ENCODE assay signal across 12 cellular contexts in the genomic region with DNA sequence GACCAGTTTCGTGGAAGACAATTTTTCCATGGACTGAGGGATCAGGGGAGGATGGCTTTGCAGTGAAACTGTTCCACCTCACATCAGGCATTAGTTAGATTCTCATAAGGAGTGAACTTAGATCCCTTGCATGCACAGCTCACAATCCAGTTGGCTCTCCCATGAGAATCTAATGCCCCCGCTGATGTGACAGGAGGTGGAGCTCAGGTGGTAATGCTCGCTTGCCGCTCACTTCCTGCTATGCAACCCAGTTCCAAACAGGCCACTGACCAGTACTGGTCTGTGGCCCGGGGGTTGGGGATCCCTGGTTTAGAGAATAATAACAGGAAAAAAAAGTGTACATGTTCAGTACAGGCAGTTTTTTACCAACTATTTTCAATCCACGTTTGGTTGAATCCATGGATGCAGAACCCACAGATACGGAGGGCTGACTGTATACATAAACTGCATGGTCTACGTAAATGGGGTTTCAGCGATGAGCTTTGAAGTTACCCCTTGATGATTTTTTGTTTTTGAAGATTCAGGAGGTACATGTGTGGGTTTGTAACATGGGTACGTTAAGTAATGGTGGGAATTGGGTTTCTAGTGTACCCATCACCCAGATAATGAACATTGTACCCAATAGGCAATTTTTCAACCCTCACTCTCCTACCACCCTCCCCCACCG. TPM values are rescaled to one million over a fixed set of nuclear protein-coding genes. Genes with fewer than 3 reads are reported as not detected.
A peak's percentile ranks its signal among the peaks of the same experiment; 100 is the strongest.
DNase-seq lines count a peak whose midpoint lies in the region; ATAC-seq and TF ChIP-seq lines count a peak whose summit lies in the region.
"Had no signal": no experiment of that assay in that cellular context is flagged by ENCODE, and none has a peak within 500 bp of the region (broad histone marks: within the 10 kb centered on the region; RNA-seq: fewer than 3 reads in every experiment).

No MANE protein-coding gene starts in this region.

- peaks cover 0 to 5% (median 0%) of the 10 kb centered on the region in 7 donors for H3K9me3 Mint-ChIP-seq in CD4-positive, CD25-positive, alpha-beta regulatory T cell
- H3K9me3 Mint-ChIP-seq in IgD-negative memory B cell (no peaks in the 10 kb centered on the region), natural killer cell (no peaks in the 10 kb centered on the region)

- peak overlapping the region; percentile 97 to 99 (median 98) for H3K27ac Mint-ChIP-seq in CD4-positive, CD25-positive, alpha-beta regulatory T cell
- peak overlapping the region; percentile 92 for H3K27ac Mint-ChIP-seq in IgD-negative memory B cell
- H3K27ac Mint-ChIP-seq in natural killer cell: peak overlapping the region; percentile 85 to 94

- ATAC-seq in CD4-positive, CD25-positive, alpha-beta regulatory T cell (ENCODE audit: low read depth in 2 of 2): peak in 1 of 2 donors; percentile 1
- peak in 1 of 3 donors; percentile 1 for ATAC-seq in natural killer cell

- no peaks in the 10 kb centered on the region for H3K27me3 ChIP-seq in CD4-positive, CD25-positive, alpha-beta regulatory T cell (ENCODE audit: control insufficient read depth, insufficient read depth, low read length)
- H3K27me3 ChIP-seq in ascending aorta: no peaks in the 10 kb centered on the region

- H3K4me3 ChIP-seq in CD4-positive, CD25-positive, alpha-beta regulatory T cell (ENCODE audit: low read depth, low read length): peak overlapping the region; percentile 74
- H3K4me3 ChIP-seq in ascending aorta: no peak overlapping the region
- H3K4me3 ChIP-seq in coronary artery: no peak overlapping the region
- H3K4me3 ChIP-seq: PC-9 had no signal

- peaks cover 99% of the 10 kb centered on the region for H3K4me1 ChIP-seq in CD4-positive, CD25-positive, alpha-beta regulatory T cell (ENCODE audit: control insufficient read depth, insufficient read depth, low read length, poor library complexity, severe bottlenecking)
- H3K4me1 ChIP-seq in ascending aorta: peaks cover 3 to 23% of the 10 kb centered on the region in 2 donors

- H3K36me3 ChIP-seq in CD4-positive, CD25-positive, alpha-beta regulatory T cell (ENCODE audit: control insufficient read depth, insufficient read depth, low read length): no peaks in the 10 kb centered on the region
- H3K36me3 ChIP-seq in ascending aorta: peaks cover 11 to 13% of the 10 kb centered on the region in 2 donors

- peak overlapping the region; percentile 98 for H3K27ac ChIP-seq in CD4-positive, CD25-positive, alpha-beta regulatory T cell (ENCODE audit: insufficient read depth, low read length, poor library complexity, severe bottlenecking)
- H3K27ac ChIP-seq in ascending aorta: peak overlapping the region; percentile 84 to 90
- H3K27ac ChIP-seq in coronary artery: peak overlapping the region in 1 of 2 donors; percentile 66
- H3K27ac ChIP-seq: PC-9 had no signal

- DNase-seq in CD4-positive, CD25-positive, alpha-beta regulatory T cell: no peak
- DNase-seq in ascending aorta (ENCODE audit: low spot score in 2 of 2): no peak
- no peak for DNase-seq in natural killer cell
- DNase-seq in coronary artery (ENCODE audit: low spot score): no peak
- no peak for DNase-seq in AG08396 (ENCODE audit: low spot score)
- no peak for DNase-seq in HT-29 (ENCODE audit: low spot score)
- DNase-seq in NCI-H2107 treated with DMSO at 0.1 percent for 48 hours (lab: John Stamatoyannopoulos, UW; ENCODE audit: unreplicated experiment): no peak
- DNase-seq: islet precursor cell, NCI-H2107, posterior cingulate gyrus had no signal

- H3K4me1 Mint-ChIP-seq in CD4-positive, CD25-positive, alpha-beta regulatory T cell: peaks cover 32 to 91% (median 68%) of the 10 kb centered on the region in 4 donors
- H3K4me1 Mint-ChIP-seq in IgD-negative memory B cell (peaks cover 37 to 55% (median 47%) of the 10 kb centered on the region in 3 donors), natural killer cell (peaks cover 60 to 63% of the 10 kb centered on the region in 2 donors)

- H3K27me3 Mint-ChIP-seq in CD4-positive, CD25-positive, alpha-beta regulatory T cell: no peaks in the 10 kb centered on the region
- H3K27me3 Mint-ChIP-seq in IgD-negative memory B cell (no peaks in the 10 kb centered on the region), natural killer cell (ENCODE audit: low read depth in 2 of 2) (no peaks in the 10 kb centered on the region)

- no peak for TF ChIP-seq CTCF in ascending aorta (IDR thresholded peaks at IDR 0.05)
- TF ChIP-seq CTCF in natural killer cell (IDR thresholded peaks at IDR 0.05): no peak
- TF ChIP-seq CTCF in coronary artery (IDR thresholded peaks at IDR 0.05): no peak

- H3K4me3 Mint-ChIP-seq in CD4-positive, CD25-positive, alpha-beta regulatory T cell: peak overlapping the region; percentile 80 to 93 (median 82)
- peak overlapping the region in 2 of 4 donors; percentile 60 to 77 for H3K4me3 Mint-ChIP-seq in IgD-negative memory B cell
- peak overlapping the region; percentile 81 for H3K4me3 Mint-ChIP-seq in natural killer cell

- no peaks in the 10 kb centered on the region for H3K9me3 ChIP-seq in CD4-positive, CD25-positive, alpha-beta regulatory T cell (ENCODE audit: control insufficient read depth in 2 of 2, low read length in 2 of 2)
- no peaks in the 10 kb centered on the region for H3K9me3 ChIP-seq in ascending aorta

- peaks cover 15% of the 10 kb centered on the region for H3K36me3 Mint-ChIP-seq in CD4-positive, CD25-positive, alpha-beta regulatory T cell
- H3K36me3 Mint-ChIP-seq in IgD-negative memory B cell: peaks cover 5% of the 10 kb centered on the region
- H3K36me3 Mint-ChIP-seq in natural killer cell: no peaks in the 10 kb centered on the region

- intact Hi-C loops in ascending aorta (cut with DNase I): no loop called here
- intact Hi-C loops in natural killer cell (cut with micrococcal nuclease): loop anchor here (1.0 to 10.0 kb wide), 5 partner anchors 8 to 346 kb away; partner anchors contain the start of genes MYO1G, OGDH and ZMIZ2

RNA-seq across cellular contexts. Expression of gene OGDH, which starts 24.5 kb away (rescaled TPM):
- total RNA-seq in CD4-positive, CD25-positive, alpha-beta regulatory T cell: 157 TPM
- polyA plus RNA-seq in CD4-positive, CD25-positive, alpha-beta regulatory T cell: 100 to 1,000 TPM in 1 of 4 donors, 10 to 100 TPM in 3; 56.4 to 102 (median 72.8) TPM
- 26.6 TPM for polyA plus RNA-seq in IgD-negative memory B cell
- 117 TPM for total RNA-seq in ascending aorta
- total RNA-seq in natural killer cell: 10 to 100 TPM; 69.2 to 86.7 (median 81.4) TPM
- total RNA-seq in HT-29 (2014; rRNA removed; shearing (Covaris generic)): 72.0 and 81.6 TPM in 2 replicates

RNA-seq across cellular contexts. Expression of gene TMED4, which starts 48.9 kb away (rescaled TPM):
- 97.5 TPM for total RNA-seq in CD4-positive, CD25-positive, alpha-beta regulatory T cell
- polyA plus RNA-seq in CD4-positive, CD25-positive, alpha-beta regulatory T cell: 10 to 100 TPM; 67.6 to 85.4 (median 74.9) TPM
- polyA plus RNA-seq in IgD-negative memory B cell: 59.9 TPM
- 69.1 TPM for total RNA-seq in ascending aorta
- 100 to 1,000 TPM in 1 of 3 donors, 10 to 100 TPM in 2; 93.1 to 101 (median 94.1) TPM for total RNA-seq in natural killer cell
- 119 and 134 TPM in 2 replicates for total RNA-seq in HT-29 (2014; rRNA removed; shearing (Covaris generic))

RNA-seq across cellular contexts. Expression of gene DDX56, which starts 57.2 kb away (rescaled TPM):
- total RNA-seq in CD4-positive, CD25-positive, alpha-beta regulatory T cell: 108 TPM
- 10 to 100 TPM; 42.3 to 55.1 (median 46.4) TPM for polyA plus RNA-seq in CD4-positive, CD25-positive, alpha-beta regulatory T cell
- 52.0 TPM for polyA plus RNA-seq in IgD-negative memory B cell
- total RNA-seq in ascending aorta: 51.0 TPM
- 10 to 100 TPM; 67.8 to 85.5 (median 84.5) TPM for total RNA-seq in natural killer cell
- 147 and 164 TPM in 2 replicates for total RNA-seq in HT-29 (2014; rRNA removed; shearing (Covaris generic))
